1 cellular context compared by ENCODE assay signal in the genomic region with DNA sequence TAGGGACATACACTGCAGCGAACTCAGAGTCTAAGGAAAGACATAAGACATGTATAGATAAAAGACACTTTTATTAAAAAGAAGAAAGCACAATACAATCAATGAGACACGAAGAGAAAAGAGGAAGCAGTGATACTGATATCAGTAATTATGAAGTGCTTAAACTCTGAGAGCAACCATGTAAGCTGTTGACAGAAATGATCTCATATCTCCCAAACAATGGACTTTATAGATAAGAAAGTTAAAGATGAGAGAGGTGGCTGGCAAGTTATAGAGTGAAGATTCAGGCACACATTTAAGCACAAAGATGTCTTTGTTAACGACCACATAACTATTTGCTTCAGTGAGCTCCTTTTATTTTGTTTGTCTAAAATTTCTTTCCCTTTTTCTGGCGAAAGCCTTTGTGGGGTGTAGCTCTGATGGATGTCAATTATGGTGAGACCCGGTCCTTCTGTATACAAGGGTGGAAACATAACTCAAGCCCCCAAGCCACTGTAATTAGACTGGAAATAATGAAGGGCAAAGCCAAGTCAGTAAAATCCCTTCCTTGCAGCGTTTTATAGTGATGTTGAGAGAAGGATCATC.
TF ChIP-seq lines count a peak whose summit lies in the region.

No MANE protein-coding gene starts in this region.

TF ChIP-seq in SK-N-SH treated with all-trans-retinoic acid at 6 μM for 48 hours, 23 proteins besides CTCF, POLR2A, EP300 and RAD21 (continued from another document):
- TF ChIP-seq, protein P1, sequence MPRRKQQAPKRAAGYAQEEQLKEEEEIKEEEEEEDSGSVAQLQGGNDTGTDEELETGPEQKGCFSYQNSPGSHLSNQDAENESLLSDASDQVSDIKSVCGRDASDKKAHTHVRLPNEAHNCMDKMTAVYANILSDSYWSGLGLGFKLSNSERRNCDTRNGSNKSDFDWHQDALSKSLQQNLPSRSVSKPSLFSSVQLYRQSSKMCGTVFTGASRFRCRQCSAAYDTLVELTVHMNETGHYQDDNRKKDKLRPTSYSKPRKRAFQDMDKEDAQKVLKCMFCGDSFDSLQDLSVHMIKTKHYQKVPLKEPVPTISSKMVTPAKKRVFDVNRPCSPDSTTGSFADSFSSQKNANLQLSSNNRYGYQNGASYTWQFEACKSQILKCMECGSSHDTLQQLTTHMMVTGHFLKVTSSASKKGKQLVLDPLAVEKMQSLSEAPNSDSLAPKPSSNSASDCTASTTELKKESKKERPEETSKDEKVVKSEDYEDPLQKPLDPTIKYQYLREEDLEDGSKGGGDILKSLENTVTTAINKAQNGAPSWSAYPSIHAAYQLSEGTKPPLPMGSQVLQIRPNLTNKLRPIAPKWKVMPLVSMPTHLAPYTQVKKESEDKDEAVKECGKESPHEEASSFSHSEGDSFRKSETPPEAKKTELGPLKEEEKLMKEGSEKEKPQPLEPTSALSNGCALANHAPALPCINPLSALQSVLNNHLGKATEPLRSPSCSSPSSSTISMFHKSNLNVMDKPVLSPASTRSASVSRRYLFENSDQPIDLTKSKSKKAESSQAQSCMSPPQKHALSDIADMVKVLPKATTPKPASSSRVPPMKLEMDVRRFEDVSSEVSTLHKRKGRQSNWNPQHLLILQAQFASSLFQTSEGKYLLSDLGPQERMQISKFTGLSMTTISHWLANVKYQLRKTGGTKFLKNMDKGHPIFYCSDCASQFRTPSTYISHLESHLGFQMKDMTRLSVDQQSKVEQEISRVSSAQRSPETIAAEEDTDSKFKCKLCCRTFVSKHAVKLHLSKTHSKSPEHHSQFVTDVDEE (CRISPR knock-in tag; IDR thresholded peaks at IDR 0.05) = no peak
- TF ChIP-seq ZNF70 (CRISPR knock-in tag; IDR thresholded peaks at IDR 0.05) = no peak
- no peak for TF ChIP-seq TCF4 (CRISPR knock-in tag; IDR thresholded peaks at IDR 0.05; ENCODE audit: borderline replicate concordance)
- TF ChIP-seq ARNTL (CRISPR knock-in tag; IDR thresholded peaks at IDR 0.05; ENCODE audit: borderline replicate concordance, low read depth) = no peak
- TF ChIP-seq CSDC2 (CRISPR knock-in tag; IDR thresholded peaks at IDR 0.05) = no peak
TF ChIP-seq in SK-N-SH treated with all-trans-retinoic acid at 6 μM for 48 hours: peak in this region for 0.
